In genomic region chr5:7329712-7330111, GRCh38 we compare ENCODE assay signal across 18 cellular contexts.
DNase-seq lines count a peak whose midpoint lies in the region; ATAC-seq, FAIRE-seq and TF ChIP-seq lines count a peak whose summit lies in the region.
"Had no signal": no experiment of that assay in that cellular context is flagged by ENCODE, and none has a peak within 500 bp of the region (broad histone marks: within the 10 kb centered on the region; RNA-seq: fewer than 3 reads in every experiment).

No MANE protein-coding gene starts in this region.

- no peak overlapping the region for H2BK5ac ChIP-seq in trophoblast cell (ENCODE audit: low read depth, low read length, poor library complexity)

- DNase-seq in Daoy (ENCODE audit: low read depth) = peak; percentile 21
- DNase-seq in HT1080 (ENCODE audit: low read depth) = peak; percentile 15
- peak; percentile 26 for DNase-seq in astrocyte (ENCODE audit: low read depth)
- DNase-seq in trophoblast cell = peak; percentile 73 to 88
- DNase-seq in A673 (ENCODE audit: low spot score) = no peak
- DNase-seq in lower lobe of right lung = no peak
- no peak for DNase-seq in osteocyte (ENCODE audit: extremely low spot score, unreplicated experiment)
- DNase-seq: CD4-positive, alpha-beta memory T cell; DMS79; HFFc6; NCI-H1092 treated with DMSO at 0.1 percent for 48 hours; NCI-H146; NCI-H2029 treated with DMSO at 0.1 percent for 48 hours; NK-92 treated with Interleukin-12 subunit alpha and Interleukin-12 subunit beta, amount 100 ng/mL, for 24 hours; Peyer's patch; SHP77; SK-N-SH had no signal

- H2AFZ ChIP-seq in astrocyte (ENCODE audit: low read depth, low read length) (no peak overlapping the region), trophoblast cell (ENCODE audit: insufficient read depth, low read length, poor library complexity) (no peak overlapping the region)

- no peak overlapping the region for H3K14ac ChIP-seq in trophoblast cell (ENCODE audit: low read length)

- H4K12ac ChIP-seq in trophoblast cell (ENCODE audit: low read depth, low read length) = no peak overlapping the region

- no peak overlapping the region for H4K91ac ChIP-seq in trophoblast cell (ENCODE audit: low read depth, low read length)

- H3K79me2 ChIP-seq in astrocyte (ENCODE audit: insufficient read depth, low read length) (no peaks in the 10 kb centered on the region), trophoblast cell (ENCODE audit: control insufficient read depth, insufficient read depth, low read length, poor library complexity) (no peaks in the 10 kb centered on the region)

- H3K27ac Mint-ChIP-seq in astrocyte (ENCODE audit: unreplicated experiment) (no peak overlapping the region), osteocyte (ENCODE audit: unreplicated experiment) (no peak overlapping the region)
- H3K27ac Mint-ChIP-seq: CD4-positive, alpha-beta memory T cell; HFFc6 had no signal

- FAIRE-seq in astrocyte (lab: Jason Lieb, UNC) = no peak
- FAIRE-seq: A204.1 had no signal

- TF ChIP-seq CTCF in astrocyte (IDR thresholded peaks at IDR 0.05; ENCODE audit: insufficient read depth, low read depth, low read length) = no peak
- no peak for TF ChIP-seq CTCF in A673 (conservative IDR thresholded peaks at IDR 0.05; ENCODE audit: low read depth, low read length)
- TF ChIP-seq CTCF in lower lobe of right lung (IDR thresholded peaks at IDR 0.05) = no peak
- no peak for TF ChIP-seq CTCF in osteocyte (IDR thresholded peaks at IDR 0.05)

- intact Hi-C loops in A673 (cut with micrococcal nuclease; ENCODE audit: unreplicated experiment) = no loop called here
- intact Hi-C loops in lower lobe of right lung (cut with DNase I) = no loop called here

- no TSS peak for BruUV-seq in A673 (replicated peaks; lab: Mats Ljungman, UMichigan)

- no peaks in the 10 kb centered on the region for H3K27me3 Mint-ChIP-seq in astrocyte (ENCODE audit: low read depth, unreplicated experiment)
- H3K27me3 Mint-ChIP-seq in osteocyte (ENCODE audit: unreplicated experiment) = no peaks in the 10 kb centered on the region
- H3K27me3 Mint-ChIP-seq: CD4-positive, alpha-beta memory T cell had no signal

- H2BK12ac ChIP-seq in trophoblast cell (ENCODE audit: low read length) = no peak overlapping the region

- H3K9me3 Mint-ChIP-seq in astrocyte (ENCODE audit: unreplicated experiment) (no peaks in the 10 kb centered on the region), osteocyte (ENCODE audit: unreplicated experiment) (peaks cover 32% of the 10 kb centered on the region)
- H3K9me3 Mint-ChIP-seq: HFFc6 had no signal

- no peak overlapping the region for H3K4me3 ChIP-seq in astrocyte (ENCODE audit: insufficient read depth, low read depth, low read length)
- H3K4me3 ChIP-seq in trophoblast cell (ENCODE audit: low read depth, low read length) = no peak overlapping the region
- H3K4me3 ChIP-seq in A673 (ENCODE audit: low read depth, low read length, poor library complexity, severe bottlenecking) = no peak overlapping the region
- H3K4me3 ChIP-seq in lower lobe of right lung = no peak overlapping the region
- H3K4me3 ChIP-seq: Peyer's patch had no signal

- H3K18ac ChIP-seq in trophoblast cell (ENCODE audit: low read length) = no peak overlapping the region

- no peaks in the 10 kb centered on the region for H4K20me1 ChIP-seq in astrocyte (ENCODE audit: insufficient read depth, low read length)

- ATAC-seq in lower lobe of right lung = no peak

- H4K8ac ChIP-seq in trophoblast cell (ENCODE audit: low read depth, low read length) = no peak overlapping the region

- peaks cover 19% of the 10 kb centered on the region for H3K4me1 Mint-ChIP-seq in astrocyte (ENCODE audit: low read depth, unreplicated experiment)
- no peaks in the 10 kb centered on the region for H3K4me1 Mint-ChIP-seq in osteocyte (ENCODE audit: unreplicated experiment)
- H3K4me1 Mint-ChIP-seq: CD4-positive, alpha-beta memory T cell had no signal

- POLR2A ChIA-PET in A673 (lab: Charles Lee; ENCODE audit: low non-redundant PET) = no interaction called here

- H3K36me3 ChIP-seq in astrocyte (ENCODE audit: insufficient read depth, low read length) (no peaks in the 10 kb centered on the region), trophoblast cell (ENCODE audit: control insufficient read depth in 1 of 2, insufficient read depth in 2 of 2, low read length in 2 of 2) (no peaks in the 10 kb centered on the region), A673 (ENCODE audit: insufficient read depth, low read length, poor library complexity, severe bottlenecking) (no peaks in the 10 kb centered on the region), lower lobe of right lung (no peaks in the 10 kb centered on the region)
- H3K36me3 ChIP-seq: Peyer's patch had no signal

- H3K27me3 ChIP-seq in astrocyte (ENCODE audit: insufficient read depth, low read length) (no peaks in the 10 kb centered on the region), trophoblast cell (ENCODE audit: insufficient read depth, low read length) (no peaks in the 10 kb centered on the region), A673 (replicated peaks; ENCODE audit: insufficient read depth, low read depth, low read length, poor library complexity) (no peaks in the 10 kb centered on the region), lower lobe of right lung (ENCODE audit: low read depth) (no peaks in the 10 kb centered on the region)
- H3K27me3 ChIP-seq: Peyer's patch had no signal

- CTCF ChIA-PET in A673 (lab: Charles Lee) = no interaction called here

- H3K4me2 ChIP-seq in astrocyte (ENCODE audit: low read length) (no peak overlapping the region), trophoblast cell (ENCODE audit: low read length) (no peak overlapping the region)
- H3K4me2 ChIP-seq: SK-N-SH had no signal

- H3K4me1 ChIP-seq in astrocyte (ENCODE audit: insufficient read depth, low read length) (peaks cover 7% of the 10 kb centered on the region), trophoblast cell (ENCODE audit: control insufficient read depth in 1 of 2, insufficient read depth in 2 of 2, low read length in 2 of 2) (peaks cover 2 to 12% of the 10 kb centered on the region in 2 experiments), A673 (ENCODE audit: insufficient read depth, low read length, poor library complexity, severe bottlenecking) (no peaks in the 10 kb centered on the region), lower lobe of right lung (no peaks in the 10 kb centered on the region)
- H3K4me1 ChIP-seq: Peyer's patch had no signal

- H3K9me3 ChIP-seq in astrocyte (ENCODE audit: insufficient read depth, low read depth, low read length) (no peaks in the 10 kb centered on the region), trophoblast cell (ENCODE audit: insufficient read depth, low read depth, low read length) (no peaks in the 10 kb centered on the region), A673 (ENCODE audit: low read depth, low read length, poor library complexity, severe bottlenecking) (no peaks in the 10 kb centered on the region), lower lobe of right lung (no peaks in the 10 kb centered on the region)
- H3K9me3 ChIP-seq: Peyer's patch, SK-N-SH had no signal

- no peak overlapping the region for H3K9ac ChIP-seq in astrocyte (ENCODE audit: low read length)
- no peak overlapping the region for H3K9ac ChIP-seq in trophoblast cell (ENCODE audit: low read length)
- H3K9ac ChIP-seq: SK-N-SH had no signal

- H3K27ac ChIP-seq in astrocyte (ENCODE audit: low read depth, low read length) (no peak overlapping the region), trophoblast cell (ENCODE audit: low read depth, low read length) (no peak overlapping the region), A673 (ENCODE audit: low read depth, low read length, poor library complexity, severe bottlenecking) (no peak overlapping the region), lower lobe of right lung (no peak overlapping the region)
- H3K27ac ChIP-seq: Peyer's patch had no signal

- H2BK120ac ChIP-seq in trophoblast cell (ENCODE audit: insufficient read depth, low read length, poor library complexity) = no peak overlapping the region

- H3K79me1 ChIP-seq in trophoblast cell (ENCODE audit: low read length) = no peaks in the 10 kb centered on the region

- no peak overlapping the region for H3K4ac ChIP-seq in trophoblast cell (ENCODE audit: low read depth, low read length)

- H3K4me3 Mint-ChIP-seq in astrocyte (ENCODE audit: unreplicated experiment) (no peak overlapping the region), osteocyte (ENCODE audit: unreplicated experiment) (no peak overlapping the region)
- H3K4me3 Mint-ChIP-seq: CD4-positive, alpha-beta memory T cell; HFFc6 had no signal

- H2AK5ac ChIP-seq in trophoblast cell (ENCODE audit: low read length) = no peak overlapping the region

- no CpG with 5 or more reads among the region's 3 CpGs for WGBS in trophoblast cell (ENCODE audit: extremely low coverage, insufficient coverage, insufficient read length)

- H3K36me3 Mint-ChIP-seq in astrocyte (ENCODE audit: low read depth, unreplicated experiment) = no peaks in the 10 kb centered on the region
- no peaks in the 10 kb centered on the region for H3K36me3 Mint-ChIP-seq in osteocyte (ENCODE audit: unreplicated experiment)
- H3K36me3 Mint-ChIP-seq: CD4-positive, alpha-beta memory T cell had no signal

- no peak overlapping the region for H3K23ac ChIP-seq in trophoblast cell (ENCODE audit: low read length)

Comparison
In these comparisons a context has a peak if more than half of its experiments do, and no peak if none do; other contexts are left out.
1. DNase-seq: peak in Daoy (single experiment), HT1080 (single experiment), astrocyte (single experiment) and trophoblast cell (2 of 2); none in A673 (single experiment), lower lobe of right lung (single experiment) and osteocyte (single experiment).